Comparison of ENCODE assay signal across 9 cellular contexts in the genomic region with DNA sequence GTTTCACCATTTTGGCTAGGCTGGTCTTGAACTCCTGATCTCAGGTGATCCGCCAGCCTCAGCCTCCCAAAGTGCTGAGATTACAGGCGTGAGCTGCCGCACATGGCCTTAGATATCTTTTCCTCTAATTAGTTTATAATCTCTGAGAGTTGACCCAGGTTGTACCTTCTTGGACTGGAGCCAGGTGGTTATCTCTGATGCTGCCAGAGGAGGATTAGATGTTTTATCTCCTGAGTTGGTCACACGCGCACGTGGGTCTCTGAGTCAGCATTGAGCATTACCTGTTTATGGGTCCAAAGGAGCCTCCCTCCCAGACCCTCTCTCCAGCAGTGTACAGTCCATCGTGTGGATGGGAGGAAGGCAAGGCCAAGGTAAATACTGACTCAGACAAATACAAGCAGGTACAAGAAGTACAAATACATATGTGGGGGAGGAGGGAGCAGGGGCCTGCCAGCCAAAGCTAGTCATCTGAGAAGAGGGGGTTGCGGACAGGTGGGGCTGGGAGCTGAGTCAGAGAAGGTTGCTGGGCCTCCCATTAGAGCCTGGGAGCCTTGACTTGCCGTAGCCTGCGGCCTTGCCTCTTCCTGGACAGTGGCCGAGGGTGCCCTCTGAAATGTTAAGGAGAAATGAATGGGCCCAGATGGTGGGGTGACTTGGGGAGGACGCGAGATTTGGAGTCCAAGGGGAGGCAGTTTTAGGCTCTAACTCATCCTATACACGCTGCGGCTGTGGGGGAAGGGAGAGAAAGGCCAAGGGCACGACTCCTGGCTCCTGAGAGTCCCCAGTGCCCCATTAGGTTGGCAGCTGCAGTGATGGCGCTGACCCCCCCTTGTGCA. TPM values are rescaled to one million over a fixed set of nuclear protein-coding genes. Genes with fewer than 3 reads are reported as not detected.
A peak's percentile ranks its signal among the peaks of the same experiment; 100 is the strongest.
DNase-seq lines count a peak whose midpoint lies in the region; ATAC-seq, FAIRE-seq and TF ChIP-seq lines count a peak whose summit lies in the region.
"Had no signal": no experiment of that assay in that cellular context is flagged by ENCODE, and none has a peak within 500 bp of the region (broad histone marks: within the 10 kb centered on the region; RNA-seq: fewer than 3 reads in every experiment).

No MANE protein-coding gene starts in this region.

- peaks cover 85% of the 10 kb centered on the region for H3K4me1 Mint-ChIP-seq in activated CD4-positive, alpha-beta T cell treated with anti-CD3 and anti-CD28 coated beads for 36 hours

- CTCF ChIA-PET in activated CD4-positive, alpha-beta T cell treated with anti-CD3 and anti-CD28 coated beads for 36 hours (lab: Charles Lee): interaction anchor here (0.5 to 3.9 kb wide), 9 partner anchors 7 to 92 kb away, joined by 3 to 20 read pairs (median 4); no protein-coding TSS in a partner anchor

- H3K27ac ChIP-seq in keratinocyte (ENCODE audit: control insufficient read depth, insufficient read depth, low read length) (peak overlapping the region; percentile 96), substantia nigra (ENCODE audit: low read depth, low read length, poor library complexity, severe bottlenecking) (peak overlapping the region; percentile 80), Karpas-422 (ENCODE audit: low read length) (no peak overlapping the region)

- H3K4me2 ChIP-seq in keratinocyte (ENCODE audit: control insufficient read depth, extremely low read depth, insufficient read depth, low read depth, low read length) (peak overlapping the region; percentile 78), Karpas-422 (ENCODE audit: low read depth, low read length, poor library complexity, severe bottlenecking) (no peak overlapping the region)

- H3K4me3 Mint-ChIP-seq in activated CD4-positive, alpha-beta T cell treated with anti-CD3 and anti-CD28 coated beads for 36 hours: peak overlapping the region; percentile 61

- H3K27ac Mint-ChIP-seq in activated CD4-positive, alpha-beta T cell treated with anti-CD3 and anti-CD28 coated beads for 36 hours: peak overlapping the region; percentile 92

- H3K4me1 ChIP-seq in keratinocyte (ENCODE audit: control insufficient read depth, extremely low read depth, insufficient read depth, low read length) (peaks cover 54% of the 10 kb centered on the region), Karpas-422 (ENCODE audit: low read length) (peaks cover 6% of the 10 kb centered on the region)

- intact Hi-C loops in activated CD4-positive, alpha-beta T cell treated with anti-CD3 and anti-CD28 coated beads for 36 hours (cut with DNase I, micrococcal nuclease): loop anchor here in 1 of 2 experiments (2.0 kb wide), 1 partner anchor 15 kb away; no protein-coding TSS in a partner anchor

- peak; percentile 94 for FAIRE-seq in keratinocyte (lab: Jason Lieb, UNC)

- peak; percentile 61 for DNase-seq in activated CD4-positive, alpha-beta T cell treated with anti-CD3 and anti-CD28 coated beads for 36 hours
- no peak for DNase-seq in activated CD4-positive, alpha-beta T cell treated with anti-CD3 and anti-CD28 coated beads for 1 hour
- DNase-seq in activated CD4-positive, alpha-beta T cell treated with anti-CD3 and anti-CD28 coated beads, Interleukin-2, amount 50 U/mL, for 4 hours: peak; percentile 30 to 43
- DNase-seq in keratinocyte (ENCODE audit: low read depth, low spot score) (peak; percentile 99), substantia nigra (lab: John Stamatoyannopoulos, UW) (peak in 1 of 49 donors; percentile 34), Karpas-422 (no peak), NOMO-1 treated with dmso at 0.1 percent for 144 hours (lab: John Stamatoyannopoulos, UW; ENCODE audit: unreplicated experiment) (no peak)

- H3K79me2 ChIP-seq in keratinocyte (ENCODE audit: control insufficient read depth, insufficient read depth, low read length) (peaks cover 14% of the 10 kb centered on the region), Karpas-422 (ENCODE audit: low read length) (no peaks in the 10 kb centered on the region)

- H3K36me3 ChIP-seq in keratinocyte (ENCODE audit: control insufficient read depth in 2 of 2, extremely low read depth in 1 of 2, insufficient read depth in 2 of 2, low read length in 2 of 2): peaks cover 0 to 4% of the 10 kb centered on the region in 2 experiments
- no peaks in the 10 kb centered on the region for H3K36me3 ChIP-seq in Karpas-422 (ENCODE audit: insufficient read depth, low read length)
- H3K36me3 ChIP-seq: BLaER1 had no signal

- H3K9me2 ChIP-seq in Karpas-422 (replicated peaks; ENCODE audit: insufficient read depth, low read length): no peaks in the 10 kb centered on the region

- POLR2A ChIA-PET in activated CD4-positive, alpha-beta T cell treated with anti-CD3 and anti-CD28 coated beads for 36 hours (lab: Charles Lee): interaction anchor here (1.0 kb wide), 1 partner anchor 11 kb away, joined by 3 read pairs; no protein-coding TSS in a partner anchor

- no peaks in the 10 kb centered on the region for H3K27me3 Mint-ChIP-seq in activated CD4-positive, alpha-beta T cell treated with anti-CD3 and anti-CD28 coated beads for 36 hours

- peak; percentile 43 for ATAC-seq in activated CD4-positive, alpha-beta T cell treated with anti-CD3 and anti-CD28 coated beads for 36 hours
- no peak for ATAC-seq in HG02870 (IDR thresholded peaks at IDR 0.05; ENCODE audit: unreplicated experiment)

- H3K4me3 ChIP-seq in keratinocyte (ENCODE audit: control insufficient read depth in 2 of 3, extremely low read depth in 1 of 3, insufficient read depth in 2 of 3, low read depth in 1 of 3, low read length in 3 of 3) (peak overlapping the region in 1 of 3 experiments; percentile 5), Karpas-422 (ENCODE audit: low read length) (no peak overlapping the region)
- H3K4me3 ChIP-seq: BLaER1 had no signal

- H3K9me3 ChIP-seq in keratinocyte (ENCODE audit: control insufficient read depth, low read depth, low read length) (no peaks in the 10 kb centered on the region), Karpas-422 (ENCODE audit: low read length) (no peaks in the 10 kb centered on the region)
- H3K9me3 ChIP-seq: BLaER1 had no signal

- dilution Hi-C loops in keratinocyte (cut with MboI; ENCODE audit: extremely low pct_ligation_motif_present, low sequenced_read_pairs): no loop called here

- H3K9me1 ChIP-seq in keratinocyte (ENCODE audit: control insufficient read depth, extremely low read depth, insufficient read depth, low read length): peaks cover 6% of the 10 kb centered on the region

- no peaks in the 10 kb centered on the region for H3K36me3 Mint-ChIP-seq in activated CD4-positive, alpha-beta T cell treated with anti-CD3 and anti-CD28 coated beads for 36 hours (ENCODE audit: low read depth)

- no peaks in the 10 kb centered on the region for H3K9me3 Mint-ChIP-seq in activated CD4-positive, alpha-beta T cell treated with anti-CD3 and anti-CD28 coated beads for 36 hours (ENCODE audit: low read depth)

- H3K9ac ChIP-seq in keratinocyte (ENCODE audit: control insufficient read depth, extremely low read depth, insufficient read depth, low read length): peak overlapping the region; percentile 84
- no peak overlapping the region for H3K9ac ChIP-seq in Karpas-422 (ENCODE audit: low read length)
- H3K9ac ChIP-seq: BLaER1 had no signal

- no peaks in the 10 kb centered on the region for H3K27me3 ChIP-seq in keratinocyte (ENCODE audit: control insufficient read depth, extremely low read depth, insufficient read depth, low read length)
- H3K27me3 ChIP-seq in Karpas-422 (ENCODE audit: low read length): no peaks in the 10 kb centered on the region
- H3K27me3 ChIP-seq: BLaER1 had no signal

- H2AFZ ChIP-seq in keratinocyte (ENCODE audit: control insufficient read depth, low read length) (no peak overlapping the region), Karpas-422 (ENCODE audit: low read length) (no peak overlapping the region)

- H4K20me1 ChIP-seq in keratinocyte (ENCODE audit: control insufficient read depth, extremely low read depth, insufficient read depth, low read length) (no peaks in the 10 kb centered on the region), Karpas-422 (ENCODE audit: insufficient read depth, low read depth, low read length) (no peaks in the 10 kb centered on the region)
- H4K20me1 ChIP-seq: BLaER1 had no signal

- no peak for TF ChIP-seq CTCF in keratinocyte (optimal IDR thresholded peaks at IDR 0.05 in 1 of 3, IDR thresholded peaks at IDR 0.05 in 1 of 3, conservative IDR thresholded peaks at IDR 0.05 in 1 of 3; ENCODE audit: extremely low read depth in 1 of 3, insufficient read depth in 2 of 3, low read length in 3 of 3)

RNA-seq across cellular contexts. Expression of a gene that starts 13.1 kb away (rescaled TPM):
- total RNA-seq in activated CD4-positive, alpha-beta T cell treated with anti-CD3 and anti-CD28 coated beads for 36 hours: 10 to 100 TPM; 13.1 to 14.0 TPM
- polyA plus RNA-seq in keratinocyte: 12.6 to 24.1 TPM (median 15.9 TPM) in 3 replicates
- polyA plus RNA-seq in keratinocyte (2011; ENCODE audit: low read depth): 12.4 TPM
- polyA plus RNA-seq in keratinocyte (2011; cell fraction: cytosol; rRNA removed): 8.2 and 11.1 TPM in 2 replicates
- 30.5 and 37.3 TPM in 2 replicates for polyA plus RNA-seq in keratinocyte (2011; cell fraction: nucleus; rRNA removed)
- 9.3 and 24.5 TPM in 2 replicates for polyA plus RNA-seq in keratinocyte (2012; ENCODE audit: low replicate concordance)
- 33.9 to 71.2 TPM (median 38.4 TPM) in 3 replicates for polyA minus RNA-seq in keratinocyte
- 28.0 TPM for polyA minus RNA-seq in keratinocyte (2011; cell fraction: cytosol; rRNA and poly(A)+ RNA removed)
- polyA minus RNA-seq in keratinocyte (2011; cell fraction: nucleus; rRNA and poly(A)+ RNA removed): 38.8 and 51.2 TPM in 2 replicates
- total RNA-seq in Karpas-422 (2014; rRNA removed; shearing (Covaris generic); ENCODE audit: low replicate concordance): 0.04 TPM in 1 of 2 replicates, not detected in the other

Comparison
In these comparisons a context has a peak if more than half of its experiments do, and no peak if none do; other contexts are left out.
1. DNase-seq: peak in activated CD4-positive, alpha-beta T cell treated with anti-CD3 and anti-CD28 coated beads for 36 hours (single experiment), activated CD4-positive, alpha-beta T cell treated with anti-CD3 and anti-CD28 coated beads, Interleukin-2, amount 50 U/mL, for 4 hours (2 of 2) and keratinocyte (single experiment); none in activated CD4-positive, alpha-beta T cell treated with anti-CD3 and anti-CD28 coated beads for 1 hour (single experiment), Karpas-422 (single experiment) and NOMO-1 treated with dmso at 0.1 percent for 144 hours (single experiment).
2. RNA of a gene that starts 13.1 kb away (total RNA-seq): 13.1 to 14.0 TPM in activated CD4-positive, alpha-beta T cell treated with anti-CD3 and anti-CD28 coated beads for 36 hours; 0.04 TPM in Karpas-422; every median in the first group is over 10 times any median in the second.